Comparison of ENCODE assay signal across 30 cellular contexts in the genomic region with DNA sequence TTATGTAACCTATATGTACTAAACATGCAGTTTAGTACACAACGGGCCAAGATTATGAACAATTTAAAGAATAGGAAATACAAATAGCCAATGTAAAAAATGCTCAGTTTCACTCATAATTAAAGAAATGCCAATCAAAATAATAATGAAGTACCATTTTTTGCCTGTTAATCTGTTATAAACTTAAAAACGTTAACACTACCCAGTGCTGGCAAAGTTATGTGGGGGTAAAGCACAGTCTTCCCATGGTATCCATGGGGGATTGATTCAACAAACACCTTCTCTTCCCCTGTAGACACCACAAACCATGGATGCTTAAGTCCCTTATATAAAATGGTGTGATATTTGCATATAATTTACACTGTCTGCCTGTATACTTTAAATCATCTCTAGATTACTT.
"Had no signal": no experiment of that assay in that cellular context is flagged by ENCODE, and none has a peak within 500 bp of the region (broad histone marks: within the 10 kb centered on the region; RNA-seq: fewer than 3 reads in every experiment).

No MANE protein-coding gene starts in this region.

- DNase-seq: activated effector memory CD4-positive, alpha-beta T cell treated with anti-CD3 and anti-CD28 coated beads, Interleukin-2, amount 50 U/mL, for 16 hours; activated effector memory CD4-positive, alpha-beta T cell treated with Interleukin-2 at 50 U/mL for 16 hours; activated gamma-delta T cell; activated gamma-delta T cell treated with Interleukin-2 at 50 U/mL for 16 hours; activated naive CD4-positive, alpha-beta T cell; activated naive CD4-positive, alpha-beta T cell treated with anti-CD3 and anti-CD28 coated beads for 36 hours; activated naive CD4-positive, alpha-beta T cell treated with anti-CD3 and anti-CD28 coated beads, Interleukin-2, amount 10 ng/mL, durations not matched to agents 7 days and 5 days; activated naive CD4-positive, alpha-beta T cell treated with anti-CD3 and anti-CD28 coated beads, Interleukin-2, amount 50 U/mL, for 16 hours; activated naive CD4-positive, alpha-beta T cell treated with Interleukin-2 at 50 U/mL for 16 hours; activated naive CD8-positive, alpha-beta T cell treated with anti-CD3 and anti-CD28 coated beads for 36 hours; activated naive CD8-positive, alpha-beta T cell treated with anti-CD3 and anti-CD28 coated beads, Interleukin-2, amount 10 ng/mL, durations not matched to agents 7 days and 5 days; activated naive CD8-positive, alpha-beta T cell treated with anti-CD3 and anti-CD28 coated beads, Interleukin-2, amount 50 U/mL, for 24 hours; activated T-cell treated with anti-CD3 and anti-CD28 coated beads, Interleukin-2, amount 50 U/mL, for 4 hours; activated T-cell treated with anti-CD3 and anti-CD28 coated beads, Interleukin-2, amount 50 U/mL, for 48 hours; activated T-cell treated with anti-CD3 and anti-CD28 coated beads, Interleukin-2, amount 50 U/mL, for 72 hours; adrenal gland; amniotic stem cell; amygdala; anterior cingulate cortex; aorta; body of pancreas; brain microvascular endothelial cell; caudate nucleus; central memory CD4-positive, alpha-beta T cell; cerebellar nuclear complex had no signal

- FAIRE-seq: astrocyte, bronchial epithelial cell had no signal

- H3K36me3 ChIP-seq: adrenal gland, ascending aorta, brain microvascular endothelial cell, breast epithelium, cardiac muscle cell had no signal

- H3K27me3 ChIP-seq: adrenal gland, ascending aorta, body of pancreas, brain microvascular endothelial cell, breast epithelium, cardiac muscle cell had no signal

- H3K27ac ChIP-seq: adrenal gland, ascending aorta, body of pancreas, brain microvascular endothelial cell, breast epithelium, cardiac muscle cell had no signal

- H3K4me3 ChIP-seq: adrenal gland, ascending aorta, body of pancreas, breast epithelium, cardiac muscle cell had no signal

- H3K9me3 ChIP-seq: adrenal gland, ascending aorta, body of pancreas had no signal

- H3K4me1 ChIP-seq: adrenal gland, ascending aorta, breast epithelium had no signal
